Comparison of ENCODE assay signal across 1 cellular context in the genomic region with DNA sequence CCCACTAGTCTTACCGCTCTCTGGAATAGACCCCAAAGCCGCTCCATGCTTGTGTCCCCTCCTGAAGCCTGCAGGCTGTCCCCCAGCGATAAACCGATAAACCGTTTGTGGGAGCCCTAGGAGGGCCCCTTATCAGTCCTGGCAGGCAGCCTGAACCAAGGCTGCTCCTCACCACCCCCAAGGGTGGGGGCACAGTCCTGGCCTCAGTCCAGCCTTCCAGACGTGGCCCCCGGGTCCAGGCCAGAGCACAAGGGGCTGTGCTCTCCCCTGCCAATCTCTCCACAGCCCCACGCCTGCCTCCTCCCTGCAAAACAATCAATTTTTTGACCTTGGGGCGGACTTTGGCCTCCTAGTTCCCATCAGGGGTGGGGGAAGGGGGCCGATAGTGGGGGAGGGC.
TF ChIP-seq lines count a peak whose summit lies in the region.

A gene (minus strand): TSS at position 90 of the 397 bp plus-strand sequence. CDS start 43 bp downstream, at position 47.

TF ChIP-seq in H1, 55 proteins besides CTCF, POLR2A, EP300 and RAD21:
- TF ChIP-seq TAF1 (IDR thresholded peaks at IDR 0.05; ENCODE audit: low read depth, low read length) (no peak), GTF2F1 (IDR thresholded peaks at IDR 0.05; ENCODE audit: borderline replicate concordance, low read depth, low read length) (no peak), CEBPB (IDR thresholded peaks at IDR 0.05; ENCODE audit: low read depth, low read length) (no peak)
